Comparison of ENCODE assay signal across 10 cellular contexts in the genomic region with DNA sequence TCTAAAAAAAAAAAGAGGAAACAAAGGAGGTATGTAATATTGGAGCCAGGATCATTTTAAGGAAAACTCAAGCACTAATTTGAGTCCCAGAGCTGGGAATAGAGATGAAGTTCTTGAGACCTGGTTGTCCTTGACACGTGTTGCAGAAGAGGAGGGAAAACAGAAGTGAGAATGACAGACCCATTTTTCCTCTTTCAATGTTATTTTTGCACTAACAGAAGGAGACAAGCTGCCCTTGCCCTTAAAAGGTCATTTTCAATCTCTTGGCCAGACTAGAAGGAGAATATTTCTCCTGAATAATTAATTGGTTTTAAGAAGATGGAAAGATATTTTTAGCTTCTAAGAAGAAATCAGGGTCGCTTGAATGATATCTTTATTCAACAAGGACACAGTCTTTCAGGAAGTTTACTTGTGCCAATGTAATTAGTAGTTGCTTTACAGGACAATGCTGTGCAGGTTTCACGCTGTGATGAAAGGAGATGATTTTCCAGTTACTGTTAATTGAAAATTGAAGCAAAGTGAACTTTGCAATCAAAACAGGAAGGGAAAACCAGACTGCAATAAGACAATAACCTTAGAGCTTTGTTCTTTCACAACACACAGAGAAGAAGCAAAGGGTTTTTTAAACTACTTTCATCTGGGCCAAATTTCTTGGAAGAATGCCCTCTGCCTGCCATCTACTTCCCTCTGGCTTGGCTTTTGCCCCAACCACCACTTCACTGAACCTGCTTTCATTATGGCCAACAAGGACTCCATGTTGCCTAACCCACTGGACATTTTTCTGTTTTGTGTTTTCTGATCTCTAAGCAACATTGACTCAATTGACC. TPM values are rescaled to one million over a fixed set of nuclear protein-coding genes. Genes with fewer than 3 reads are reported as not detected.
DNase-seq lines count a peak whose midpoint lies in the region; ATAC-seq and FAIRE-seq lines count a peak whose summit lies in the region.
"Had no signal": no experiment of that assay in that cellular context is flagged by ENCODE, and none has a peak within 500 bp of the region (broad histone marks: within the 10 kb centered on the region; RNA-seq: fewer than 3 reads in every experiment).

No MANE protein-coding gene starts in this region.

- no peak for FAIRE-seq in HTR-8/SVneo (lab: Jason Lieb, UNC)

- no peak overlapping the region for H3K9ac ChIP-seq in rectal smooth muscle tissue (ENCODE audit: low read length)

- peak overlapping the region; percentile 32 for H3K27ac ChIP-seq in rectal smooth muscle tissue (ENCODE audit: low read depth, low read length)

- no peaks in the 10 kb centered on the region for H3K36me3 ChIP-seq in rectal smooth muscle tissue (ENCODE audit: control insufficient read depth, insufficient read depth, low read length)

- H3K4me1 ChIP-seq in rectal smooth muscle tissue (ENCODE audit: control insufficient read depth, insufficient read depth, low read length): peaks cover 6% of the 10 kb centered on the region

- ATAC-seq in esophagus mucosa (peak; percentile 41), GM19455 (IDR thresholded peaks at IDR 0.05; ENCODE audit: unreplicated experiment) (no peak)

- H3K4me3 ChIP-seq in rectal smooth muscle tissue (ENCODE audit: low read length): no peak overlapping the region

- no peaks in the 10 kb centered on the region for H3K27me3 ChIP-seq in rectal smooth muscle tissue (ENCODE audit: control insufficient read depth, insufficient read depth, low read length)

- DNase-seq in GM04503 (ENCODE audit: low read depth) (peak; percentile 75), NOMO-1 treated with DMSO at 0.1 percent for 48 hours (lab: John Stamatoyannopoulos, UW; ENCODE audit: unreplicated experiment) (peak; percentile 73), UCSD-AML1 (lab: John Stamatoyannopoulos, UW; ENCODE audit: unreplicated experiment) (no peak), DMS79 (lab: John Stamatoyannopoulos, UW) (no peak), HTR-8/SVneo (ENCODE audit: insufficient read length, low spot score) (no peak)
- DNase-seq: activated CD8-positive, alpha-beta memory T cell treated with anti-CD3 and anti-CD28 coated beads for 24 hours; glutamatergic neuron had no signal

RNA-seq across cellular contexts. Expression of a gene that starts 31.6 kb away (rescaled TPM):
- 32.6 TPM for total RNA-seq in esophagus mucosa

Comparison
In these comparisons a context has a peak if more than half of its experiments do, and no peak if none do; other contexts are left out.
1. DNase-seq: peak in GM04503 (single experiment) and NOMO-1 treated with DMSO at 0.1 percent for 48 hours (single experiment); none in UCSD-AML1 (single experiment), DMS79 (single experiment) and HTR-8/SVneo (single experiment).